In genomic region chr6:14721103-14721758, GRCh38 we compare ENCODE assay signal across 12 cellular contexts.
DNase-seq lines count a peak whose midpoint lies in the region; ATAC-seq and TF ChIP-seq lines count a peak whose summit lies in the region.
"Had no signal": no experiment of that assay in that cellular context is flagged by ENCODE, and none has a peak within 500 bp of the region (broad histone marks: within the 10 kb centered on the region; RNA-seq: fewer than 3 reads in every experiment).

No MANE protein-coding gene starts in this region.

- H2BK15ac ChIP-seq in IMR-90 (ENCODE audit: low read depth, low read length), result 0 out of 3 replicates have a peak overlapping the region, but pooled peaks have one; percentile 30

- H3K14ac ChIP-seq in IMR-90 (replicated peaks; ENCODE audit: low read depth, low read length), result no peak overlapping the region

- peak overlapping the region; percentile 32; the same call in 1 of the 2 replicates for H2BK120ac ChIP-seq in IMR-90 (ENCODE audit: low read depth, low read length)

- in situ Hi-C loops in IMR-90 (cut with MboI; ENCODE audit: low sequenced_read_pairs), result no loop called here

- no peak for TF ChIP-seq CTCF in IMR-90 (conservative IDR thresholded peaks at IDR 0.05; ENCODE audit: low read depth, low read length)
- TF ChIP-seq CTCF in heart left ventricle (IDR thresholded peaks at IDR 0.05), result no peak

- H2AFZ ChIP-seq in IMR-90 (replicated peaks; ENCODE audit: low read length, poor library complexity), result no peak overlapping the region

- no peak for TF ChIP-seq POLR2A in IMR-90 (IDR thresholded peaks at IDR 0.05; ENCODE audit: low read depth, low read length)
- TF ChIP-seq POLR2A in heart left ventricle (IDR thresholded peaks at IDR 0.05), result no peak

- intact Hi-C loops in IMR-90 (cut with micrococcal nuclease) (no loop called here), heart left ventricle (cut with DNase I) (loop anchor here in 1 of 10 donors (5.0 kb wide), 1 partner anchor 509 kb away; no protein-coding TSS in a partner anchor)

- no peak overlapping the region for H2BK20ac ChIP-seq in IMR-90 (ENCODE audit: low read depth, low read length)

- no peak overlapping the region for H3K56ac ChIP-seq in IMR-90 (ENCODE audit: extremely low read depth, insufficient read depth, low read length)

- no peak overlapping the region for H4K5ac ChIP-seq in IMR-90 (ENCODE audit: low read depth, low read length)

- POLR2A ChIA-PET in IMR-90 (lab: Charles Lee; ENCODE audit: unreplicated experiment), result no interaction called here

- WGBS in IMR-90 (ENCODE audit: extremely low coverage in 2 of 2, insufficient read length in 1 of 2), 2 experiments, result no CpG with 5 or more reads among the region's 9 CpGs
- WGBS in heart left ventricle, 4 donors, result 52 to 57% (median 53%) methylated on average over 9 of the region's 9 CpGs

- H3K79me1 ChIP-seq in IMR-90 (ENCODE audit: low read depth in 1 of 2, low read length in 2 of 2), result no peaks in the 10 kb centered on the region

- CTCF ChIA-PET in IMR-90 (lab: Yijun Ruan, JAX), result interaction anchor here (0.6 kb wide), 2 partner anchors 10 to 138 kb away, joined by 3 to 6 read pairs; no protein-coding TSS in a partner anchor

- H3K4me2 ChIP-seq in IMR-90 (ENCODE audit: low read depth, low read length), result no peak overlapping the region

- TF ChIP-seq RAD21 in IMR-90 (IDR thresholded peaks at IDR 0.05; ENCODE audit: low read length), result no peak

- no peak overlapping the region for H3K4ac ChIP-seq in IMR-90 (ENCODE audit: low read depth, low read length)

- no peak overlapping the region for H3K23ac ChIP-seq in IMR-90 (ENCODE audit: low read depth, low read length)

- no peaks in the 10 kb centered on the region for H3K9me3 ChIP-seq in IMR-90 (ENCODE audit: control insufficient read depth, insufficient read depth, low read length)
- H3K9me3 ChIP-seq in heart left ventricle, result peaks cover 0 to 4% (median 0%) of the 10 kb centered on the region in 12 donors
- H3K9me3 ChIP-seq: vagina had no signal

- H2AK5ac ChIP-seq in IMR-90 (ENCODE audit: low read depth, low read length), result no peak overlapping the region

- dilution Hi-C loops in IMR-90 (cut with HindIII; ENCODE audit: low sequenced_read_pairs, unreplicated experiment), result no loop called here

- H3K4me1 ChIP-seq in IMR-90 (ENCODE audit: control insufficient read depth, insufficient read depth, low read length), result peaks cover 2% of the 10 kb centered on the region; the same call in 1 of the 2 replicates
- H3K4me1 ChIP-seq in heart left ventricle, result peaks cover 0 to 56% (median 14%) of the 10 kb centered on the region in 12 donors

- no peaks in the 10 kb centered on the region for H4K20me1 ChIP-seq in IMR-90 (ENCODE audit: insufficient read depth, low read length)

- no peak overlapping the region for H3K27ac ChIP-seq in IMR-90 (ENCODE audit: insufficient read depth, low read length)
- peak overlapping the region in 1 of 12 donors; percentile 80 for H3K27ac ChIP-seq in heart left ventricle
- H3K27ac ChIP-seq: vagina had no signal

- H3K9me1 ChIP-seq in IMR-90 (ENCODE audit: insufficient read depth, low read length), result no peaks in the 10 kb centered on the region

- H4K8ac ChIP-seq in IMR-90 (ENCODE audit: low read depth in 2 of 2, low read length in 2 of 2), result no peak overlapping the region; a peak in 1 of 4 replicates

- H3K9ac ChIP-seq in IMR-90 (ENCODE audit: low read depth, low read length), result no peak overlapping the region

- ATAC-seq in IMR-90 (ENCODE audit: low read depth) (no peak), heart left ventricle (peak in 3 of 4 donors; percentile 47 to 68 (median 49)), HG03139 (IDR thresholded peaks at IDR 0.05; ENCODE audit: unreplicated experiment) (no peak), GM18909 (IDR thresholded peaks at IDR 0.05; ENCODE audit: poor library complexity, unreplicated experiment) (no peak)

- H3K18ac ChIP-seq in IMR-90 (ENCODE audit: low read depth, low read length), result no peak overlapping the region

- H4K91ac ChIP-seq in IMR-90 (ENCODE audit: insufficient read depth, low read depth, low read length), result no peak overlapping the region

- no peak overlapping the region for H3K4me3 ChIP-seq in IMR-90 (ENCODE audit: insufficient read depth, low read depth, low read length)
- H3K4me3 ChIP-seq in heart left ventricle, result no peak overlapping the region
- H3K4me3 ChIP-seq: vagina had no signal

- no peak overlapping the region for H2BK5ac ChIP-seq in IMR-90 (ENCODE audit: low read depth, low read length, poor library complexity, severe bottlenecking)

- H3K36me3 ChIP-seq in IMR-90 (ENCODE audit: control insufficient read depth, insufficient read depth, low read length) (no peaks in the 10 kb centered on the region), heart left ventricle (no peaks in the 10 kb centered on the region)
- H3K36me3 ChIP-seq: vagina had no signal

- DNase-seq in IMR-90 (peak; percentile 49), SIG-M5 (lab: John Stamatoyannopoulos, UW) (peak; percentile 39), heart left ventricle (no peak), pons (ENCODE audit: low spot score) (peak; percentile 64), SW 1271 (lab: John Stamatoyannopoulos, UW) (no peak), ecto neural progenitor cell (ENCODE audit: low spot score) (no peak)
- DNase-seq: NCI-H187; stimulated activated CD4-positive, alpha-beta T cell treated with anti-CD3 and anti-CD28 coated beads, Interleukin-4, amount 100 ng/mL, for 24 hours; T-helper 1 cell had no signal

- BruUV-seq in IMR-90 (replicated peaks; lab: Mats Ljungman, UMichigan), result no TSS peak

- no peak overlapping the region for H2AK9ac ChIP-seq in IMR-90 (replicated peaks; ENCODE audit: low read depth, low read length, poor library complexity)

- H3K27me3 ChIP-seq in IMR-90 (ENCODE audit: control insufficient read depth, insufficient read depth, low read length) (no peaks in the 10 kb centered on the region), heart left ventricle (no peaks in the 10 kb centered on the region)
- H3K27me3 ChIP-seq: vagina had no signal

TF ChIP-seq in IMR-90, 13 proteins besides CTCF, POLR2A, EP300 and RAD21:
- TF ChIP-seq CEBPB (IDR thresholded peaks at IDR 0.05; ENCODE audit: low read depth, low read length), result peak; percentile 86
- no peak for TF ChIP-seq MXI1 (IDR thresholded peaks at IDR 0.05; ENCODE audit: borderline replicate concordance, low read depth, low read length)
TF ChIP-seq in IMR-90: peak in this region for 1.

Comparison
In these comparisons a context has a peak if more than half of its experiments do, and no peak if none do; other contexts are left out.
1. ATAC-seq: peak in heart left ventricle (3 of 4); none in IMR-90 (single experiment), HG03139 (single experiment) and GM18909 (single experiment).
2. DNase-seq: peak in IMR-90 (single experiment), SIG-M5 (single experiment) and pons (single experiment); none in heart left ventricle (0 of 5), SW 1271 (0 of 2) and ecto neural progenitor cell (single experiment).